1 cellular context compared by ENCODE assay signal in genomic region chr3:152834354-152835310, GRCh38.
TF ChIP-seq lines count a peak whose summit lies in the region.

A gene with protein sequence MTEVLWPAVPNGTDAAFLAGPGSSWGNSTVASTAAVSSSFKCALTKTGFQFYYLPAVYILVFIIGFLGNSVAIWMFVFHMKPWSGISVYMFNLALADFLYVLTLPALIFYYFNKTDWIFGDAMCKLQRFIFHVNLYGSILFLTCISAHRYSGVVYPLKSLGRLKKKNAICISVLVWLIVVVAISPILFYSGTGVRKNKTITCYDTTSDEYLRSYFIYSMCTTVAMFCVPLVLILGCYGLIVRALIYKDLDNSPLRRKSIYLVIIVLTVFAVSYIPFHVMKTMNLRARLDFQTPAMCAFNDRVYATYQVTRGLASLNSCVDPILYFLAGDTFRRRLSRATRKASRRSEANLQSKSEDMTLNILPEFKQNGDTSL (plus strand): TSS chr3:152835131. CDS start chr3:152835783, 652 bp downstream.

TF ChIP-seq in K562, 482 proteins besides CTCF, POLR2A, EP300 and RAD21 (continued from another document and continues in another):
- peak; percentile 78; the same call in 1 of the 2 replicates for TF ChIP-seq KLF13 (tag; IDR thresholded peaks at IDR 0.05; ENCODE audit: borderline replicate concordance, low read depth)
- no peak for TF ChIP-seq ZNF280B (CRISPR knock-in tag; IDR thresholded peaks at IDR 0.05)
- TF ChIP-seq MEIS2 (IDR thresholded peaks at IDR 0.05; ENCODE audit: partially characterized antibody) = peak; percentile 27
- TF ChIP-seq TCFL5 (CRISPR knock-in tag; conservative IDR thresholded peaks at IDR 0.05) = no peak
- TF ChIP-seq, protein P1, sequence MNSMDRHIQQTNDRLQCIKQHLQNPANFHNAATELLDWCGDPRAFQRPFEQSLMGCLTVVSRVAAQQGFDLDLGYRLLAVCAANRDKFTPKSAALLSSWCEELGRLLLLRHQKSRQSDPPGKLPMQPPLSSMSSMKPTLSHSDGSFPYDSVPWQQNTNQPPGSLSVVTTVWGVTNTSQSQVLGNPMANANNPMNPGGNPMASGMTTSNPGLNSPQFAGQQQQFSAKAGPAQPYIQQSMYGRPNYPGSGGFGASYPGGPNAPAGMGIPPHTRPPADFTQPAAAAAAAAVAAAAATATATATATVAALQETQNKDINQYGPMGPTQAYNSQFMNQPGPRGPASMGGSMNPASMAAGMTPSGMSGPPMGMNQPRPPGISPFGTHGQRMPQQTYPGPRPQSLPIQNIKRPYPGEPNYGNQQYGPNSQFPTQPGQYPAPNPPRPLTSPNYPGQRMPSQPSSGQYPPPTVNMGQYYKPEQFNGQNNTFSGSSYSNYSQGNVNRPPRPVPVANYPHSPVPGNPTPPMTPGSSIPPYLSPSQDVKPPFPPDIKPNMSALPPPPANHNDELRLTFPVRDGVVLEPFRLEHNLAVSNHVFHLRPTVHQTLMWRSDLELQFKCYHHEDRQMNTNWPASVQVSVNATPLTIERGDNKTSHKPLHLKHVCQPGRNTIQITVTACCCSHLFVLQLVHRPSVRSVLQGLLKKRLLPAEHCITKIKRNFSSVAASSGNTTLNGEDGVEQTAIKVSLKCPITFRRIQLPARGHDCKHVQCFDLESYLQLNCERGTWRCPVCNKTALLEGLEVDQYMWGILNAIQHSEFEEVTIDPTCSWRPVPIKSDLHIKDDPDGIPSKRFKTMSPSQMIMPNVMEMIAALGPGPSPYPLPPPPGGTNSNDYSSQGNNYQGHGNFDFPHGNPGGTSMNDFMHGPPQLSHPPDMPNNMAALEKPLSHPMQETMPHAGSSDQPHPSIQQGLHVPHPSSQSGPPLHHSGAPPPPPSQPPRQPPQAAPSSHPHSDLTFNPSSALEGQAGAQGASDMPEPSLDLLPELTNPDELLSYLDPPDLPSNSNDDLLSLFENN (IDR thresholded peaks at IDR 0.05; ENCODE audit: low read depth in 2 of 2, low read length in 2 of 2) = no peak
- no peak for TF ChIP-seq ZNF24 (IDR thresholded peaks at IDR 0.05)
- TF ChIP-seq POLR2B (IDR thresholded peaks at IDR 0.05; ENCODE audit: low read depth, partially characterized antibody) = peak; percentile 76
- no peak for TF ChIP-seq ATF1 (CRISPR knock-in tag; IDR thresholded peaks at IDR 0.05)
- peak; percentile 58 for TF ChIP-seq ATF1 (tag; IDR thresholded peaks at IDR 0.05)
- no peak for TF ChIP-seq ZNF740 (CRISPR knock-in tag; IDR thresholded peaks at IDR 0.05)
- TF ChIP-seq ZNF740 (tag; IDR thresholded peaks at IDR 0.05) = no peak
- no peak for TF ChIP-seq USF1 (CRISPR knock-in tag; IDR thresholded peaks at IDR 0.05)
- no peak for TF ChIP-seq PHB (CRISPR knock-in tag; IDR thresholded peaks at IDR 0.05)
- TF ChIP-seq ZNF639 (CRISPR knock-in tag; conservative IDR thresholded peaks at IDR 0.05 in 1 of 2, IDR thresholded peaks at IDR 0.05 in 1 of 2) = no peak; a peak in 1 of 4 replicates
- TF ChIP-seq ETS2 (tag; IDR thresholded peaks at IDR 0.05; ENCODE audit: borderline replicate concordance, poor library complexity, severe bottlenecking) = no peak
- peak; percentile 58 for TF ChIP-seq NFE2 (IDR thresholded peaks at IDR 0.05; ENCODE audit: low read depth)
- TF ChIP-seq EHMT2 (IDR thresholded peaks at IDR 0.05) = no peak
- 0 out of 2 replicates have a peak, but pooled peaks have one; percentile 9 for TF ChIP-seq GATAD2A (IDR thresholded peaks at IDR 0.05)
- peak; percentile 52; the same call in 1 of the 2 replicates for TF ChIP-seq TRIM28 (IDR thresholded peaks at IDR 0.05)
- no peak for TF ChIP-seq ZKSCAN3 (CRISPR knock-in tag; IDR thresholded peaks at IDR 0.05)
- TF ChIP-seq BCOR (IDR thresholded peaks at IDR 0.05) = 0 out of 2 replicates have a peak, but pooled peaks have one; percentile 9
- TF ChIP-seq NRF1 (conservative IDR thresholded peaks at IDR 0.05 in 1 of 2, IDR thresholded peaks at IDR 0.05 in 1 of 2) = peak; percentile 40 to 43; a peak in 2 of 4 replicates
- TF ChIP-seq HDAC2 (IDR thresholded peaks at IDR 0.05) = 0 out of 2 replicates have a peak, but pooled peaks have one; percentile 30
- no peak for TF ChIP-seq DNMT1 (IDR thresholded peaks at IDR 0.05)
- TF ChIP-seq SRSF1 (IDR thresholded peaks at IDR 0.05; ENCODE audit: low read depth, low read length) = peak; percentile 22; the same call in 1 of the 2 replicates
- TF ChIP-seq ZKSCAN8 (CRISPR knock-in tag; IDR thresholded peaks at IDR 0.05) = no peak
- TF ChIP-seq WHSC1 (IDR thresholded peaks at IDR 0.05; ENCODE audit: low read length) = no peak
- no peak for TF ChIP-seq ZNF282 (CRISPR knock-in tag; IDR thresholded peaks at IDR 0.05)
- no peak for TF ChIP-seq XRCC3 (IDR thresholded peaks at IDR 0.05)
- no peak for TF ChIP-seq MCM5 (IDR thresholded peaks at IDR 0.05; ENCODE audit: low read depth)
- no peak for TF ChIP-seq RBM14 (IDR thresholded peaks at IDR 0.05; ENCODE audit: borderline replicate concordance, insufficient read depth, low read depth, low read length)
- no peak for TF ChIP-seq ZNF551 (CRISPR knock-in tag; IDR thresholded peaks at IDR 0.05)
- no peak for TF ChIP-seq ZNF197 (CRISPR knock-in tag; IDR thresholded peaks at IDR 0.05; ENCODE audit: low read depth)
- 0 out of 2 replicates have a peak, but pooled peaks have one; percentile 30 for TF ChIP-seq CC2D1A (IDR thresholded peaks at IDR 0.05)
- no peak for TF ChIP-seq COPS2 (conservative IDR thresholded peaks at IDR 0.05)
- no peak for TF ChIP-seq PPARD (CRISPR knock-in tag; IDR thresholded peaks at IDR 0.05)
- no peak for TF ChIP-seq ADNP (tag; IDR thresholded peaks at IDR 0.05)
- no peak for TF ChIP-seq MCM3 (IDR thresholded peaks at IDR 0.05)
- TF ChIP-seq ZNF184 (CRISPR knock-in tag; IDR thresholded peaks at IDR 0.05) = no peak
- TF ChIP-seq TBL1XR1 (IDR thresholded peaks at IDR 0.05; ENCODE audit: low read length in 2 of 2) = 0 out of 4 replicates have a peak, but pooled peaks of 1 of the 2 experiments have one; percentile 12
- TF ChIP-seq OTX1 (CRISPR knock-in tag; IDR thresholded peaks at IDR 0.05) = no peak
- no peak for TF ChIP-seq ZBTB34 (CRISPR knock-in tag; IDR thresholded peaks at IDR 0.05)
- TF ChIP-seq YY1 (IDR thresholded peaks at IDR 0.05; ENCODE audit: borderline replicate concordance in 1 of 3, control insufficient read depth in 1 of 3, extremely low read depth in 1 of 3, insufficient read depth in 3 of 3, insufficient read length in 1 of 3, insufficient replicate concordance in 2 of 3, low read depth in 1 of 3, low read length in 2 of 3) = peak in 2 of 3 experiments; percentile 5 to 18
- TF ChIP-seq, protein P2, sequence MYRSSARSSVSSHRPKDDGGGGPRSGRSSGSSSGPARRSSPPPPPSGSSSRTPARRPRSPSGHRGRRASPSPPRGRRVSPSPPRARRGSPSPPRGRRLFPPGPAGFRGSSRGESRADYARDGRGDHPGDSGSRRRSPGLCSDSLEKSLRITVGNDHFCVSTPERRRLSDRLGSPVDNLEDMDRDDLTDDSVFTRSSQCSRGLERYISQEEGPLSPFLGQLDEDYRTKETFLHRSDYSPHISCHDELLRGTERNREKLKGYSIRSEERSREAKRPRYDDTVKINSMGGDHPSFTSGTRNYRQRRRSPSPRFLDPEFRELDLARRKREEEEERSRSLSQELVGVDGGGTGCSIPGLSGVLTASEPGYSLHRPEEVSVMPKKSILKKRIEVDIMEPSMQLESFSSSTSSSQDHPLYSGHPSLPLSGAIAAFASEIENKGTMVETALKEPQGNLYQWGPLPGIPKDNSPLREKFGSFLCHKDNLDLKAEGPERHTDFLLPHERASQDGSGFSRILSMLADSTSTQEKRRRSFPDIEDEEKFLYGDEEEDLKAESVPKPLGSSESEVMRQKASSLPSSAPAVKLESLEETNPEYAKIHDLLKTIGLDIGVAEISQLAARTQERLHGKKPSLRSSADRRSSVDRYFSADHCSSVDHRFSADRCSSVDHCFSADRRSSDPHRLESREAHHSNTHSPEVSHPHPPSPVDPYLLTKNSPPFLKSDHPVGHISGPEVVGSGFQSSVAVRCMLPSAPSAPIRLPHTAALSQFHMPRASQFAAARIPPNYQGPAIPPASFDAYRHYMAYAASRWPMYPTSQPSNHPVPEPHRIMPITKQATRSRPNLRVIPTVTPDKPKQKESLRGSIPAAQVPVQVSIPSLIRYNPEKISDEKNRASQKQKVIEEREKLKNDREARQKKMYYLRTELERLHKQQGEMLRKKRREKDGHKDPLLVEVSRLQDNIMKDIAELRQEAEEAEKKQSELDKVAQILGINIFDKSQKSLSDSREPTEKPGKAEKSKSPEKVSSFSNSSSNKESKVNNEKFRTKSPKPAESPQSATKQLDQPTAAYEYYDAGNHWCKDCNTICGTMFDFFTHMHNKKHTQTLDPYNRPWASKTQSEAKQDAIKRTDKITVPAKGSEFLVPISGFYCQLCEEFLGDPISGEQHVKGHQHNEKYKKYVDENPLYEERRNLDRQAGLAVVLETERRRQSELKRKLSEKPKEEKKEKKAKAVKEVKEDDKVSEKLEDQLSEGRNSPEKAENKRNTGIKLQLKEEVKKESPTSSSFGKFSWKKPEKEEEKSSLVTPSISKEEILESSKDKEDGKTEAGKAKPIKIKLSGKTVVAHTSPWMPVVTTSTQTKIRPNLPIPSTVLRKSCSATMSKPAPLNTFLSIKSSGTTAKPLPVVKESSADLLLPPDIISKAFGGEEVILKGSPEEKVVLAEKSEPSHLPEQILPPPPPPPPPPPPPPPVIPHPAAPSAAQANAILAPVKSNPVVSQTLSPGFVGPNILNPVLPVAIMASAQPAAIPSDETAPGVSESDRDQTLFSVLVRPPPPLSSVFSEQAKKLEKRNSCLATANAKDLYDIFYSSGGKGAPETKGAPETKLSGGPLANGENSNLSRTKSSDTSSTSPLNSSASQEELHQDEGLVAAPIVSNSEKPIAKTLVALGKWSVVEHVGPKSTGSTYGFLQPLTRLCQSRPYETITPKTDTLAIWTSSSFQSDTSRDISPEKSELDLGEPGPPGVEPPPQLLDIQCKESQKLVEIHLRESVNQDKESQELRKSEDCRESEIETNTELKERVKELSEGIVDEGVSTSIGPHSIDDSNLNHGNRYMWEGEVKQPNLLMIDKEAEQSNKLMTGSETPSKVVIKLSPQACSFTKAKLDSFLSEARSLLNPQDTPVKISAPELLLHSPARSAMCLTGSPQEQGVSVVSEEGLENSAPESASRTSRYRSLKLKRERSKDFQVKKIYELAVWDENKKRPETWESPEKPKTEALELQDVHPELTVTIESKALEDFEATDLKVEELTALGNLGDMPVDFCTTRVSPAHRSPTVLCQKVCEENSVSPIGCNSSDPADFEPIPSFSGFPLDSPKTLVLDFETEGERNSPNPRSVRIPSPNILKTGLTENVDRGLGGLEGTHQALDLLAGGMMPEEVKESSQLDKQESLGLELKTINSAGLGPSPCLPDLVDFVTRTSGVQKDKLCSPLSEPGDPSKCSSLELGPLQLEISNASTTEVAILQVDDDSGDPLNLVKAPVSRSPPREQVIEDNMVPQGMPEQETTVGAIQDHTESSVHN (IDR thresholded peaks at IDR 0.05; ENCODE audit: borderline replicate concordance in 1 of 2, low read depth in 1 of 2) = no peak
- 0 out of 2 replicates have a peak, but pooled peaks have one; percentile 63 for TF ChIP-seq ZNF431 (CRISPR knock-in tag; IDR thresholded peaks at IDR 0.05)
